3 cellular contexts compared by ENCODE assay signal in the genomic region with DNA sequence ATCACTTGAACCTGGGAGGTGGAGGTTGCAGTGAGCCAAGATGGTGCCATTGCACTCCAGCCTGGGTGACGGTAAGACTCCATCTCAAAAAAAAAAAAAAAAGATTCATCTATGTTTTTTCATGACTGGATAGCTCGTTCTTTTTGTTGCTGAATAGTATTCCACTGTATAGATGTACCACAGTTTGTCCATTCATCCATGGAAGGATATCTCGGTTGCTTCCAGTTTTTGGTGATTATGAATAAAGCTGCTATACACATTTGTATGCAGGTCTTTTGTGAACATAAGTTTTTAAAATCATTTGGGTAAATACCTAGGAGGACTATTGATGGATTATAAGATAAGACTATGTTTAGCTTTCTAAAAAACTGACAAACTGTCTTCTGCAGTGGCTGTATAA.
"Had no signal": no experiment of that assay in that cellular context is flagged by ENCODE, and none has a peak within 500 bp of the region (broad histone marks: within the 10 kb centered on the region; RNA-seq: fewer than 3 reads in every experiment).

No MANE protein-coding gene starts in this region.

- DNase-seq: GDM1, GF-D8 had no signal

- H3K4me3 ChIP-seq: GM12878 had no signal

- ATAC-seq: GM12878 had no signal
